Comparison of ENCODE assay signal across 10 cellular contexts in genomic region chr2:218256612-218257350, GRCh38. TPM values are rescaled to one million over a fixed set of nuclear protein-coding genes. Genes with fewer than 3 reads are reported as not detected.
A peak's percentile ranks its signal among the peaks of the same experiment; 100 is the strongest.
DNase-seq lines count a peak whose midpoint lies in the region; ATAC-seq and TF ChIP-seq lines count a peak whose summit lies in the region.
"Had no signal": no experiment of that assay in that cellular context is flagged by ENCODE, and none has a peak within 500 bp of the region (broad histone marks: within the 10 kb centered on the region; RNA-seq: fewer than 3 reads in every experiment).

No MANE protein-coding gene starts in this region.

- peak in 1 of 10 experiments; percentile 17 for DNase-seq in CD4-positive, alpha-beta T cell
- no peak for DNase-seq in activated CD4-positive, alpha-beta memory T cell treated with anti-CD3 and anti-CD28 coated beads for 36 hours
- DNase-seq in naive B cell, result no peak
- DNase-seq in GM19240 (ENCODE audit: insufficient read length, low spot score), result no peak
- no peak for DNase-seq in NCI-H526 treated with DMSO at 0.1 percent for 48 hours (lab: John Stamatoyannopoulos, UW)
- DNase-seq: NCI-H2171 had no signal

- POLR2A ChIA-PET in CD4-positive, alpha-beta T cell (lab: Charles Lee), result interaction anchor here (0.7 to 1.5 kb wide), 4 partner anchors 13 to 47 kb away, joined by 3 to 11 read pairs (median 4); partner anchors contain the start of genes AAMP and PNKD
- POLR2A ChIA-PET in activated CD4-positive, alpha-beta memory T cell treated with anti-CD3 and anti-CD28 coated beads for 36 hours (lab: Charles Lee), result interaction anchor here (0.9 to 1.8 kb wide), 6 partner anchors 8 to 68 kb away, joined by 3 to 11 read pairs (median 3); no protein-coding TSS in a partner anchor

- no peaks in the 10 kb centered on the region for H3K27me3 Mint-ChIP-seq in CD4-positive, alpha-beta T cell
- H3K27me3 Mint-ChIP-seq in activated CD4-positive, alpha-beta memory T cell treated with anti-CD3 and anti-CD28 coated beads for 36 hours, result no peaks in the 10 kb centered on the region
- no peaks in the 10 kb centered on the region for H3K27me3 Mint-ChIP-seq in naive B cell

- CTCF ChIA-PET in CD4-positive, alpha-beta T cell (lab: Charles Lee), result interaction anchor here (0.6 to 1.4 kb wide), 13 partner anchors 9 to 71 kb away, joined by 3 to 8 read pairs (median 4); partner anchors contain the start of genes AAMP and PNKD
- CTCF ChIA-PET in activated CD4-positive, alpha-beta memory T cell treated with anti-CD3 and anti-CD28 coated beads for 36 hours (lab: Charles Lee), result interaction anchor here (0.7 to 4.2 kb wide), 20 partner anchors 9 to 85 kb away, joined by 3 to 28 read pairs (median 5); partner anchors contain the start of genes AAMP, ARPC2 and PNKD

- peaks cover 22% of the 10 kb centered on the region for H3K4me1 Mint-ChIP-seq in CD4-positive, alpha-beta T cell (ENCODE audit: low read depth)
- peaks cover 30% of the 10 kb centered on the region for H3K4me1 Mint-ChIP-seq in activated CD4-positive, alpha-beta memory T cell treated with anti-CD3 and anti-CD28 coated beads for 36 hours (ENCODE audit: low read depth)
- H3K4me1 Mint-ChIP-seq in naive B cell, result peaks cover 30 to 47% (median 43%) of the 10 kb centered on the region in 3 donors

- H3K9me3 Mint-ChIP-seq in CD4-positive, alpha-beta T cell, result no peaks in the 10 kb centered on the region
- H3K9me3 Mint-ChIP-seq in activated CD4-positive, alpha-beta memory T cell treated with anti-CD3 and anti-CD28 coated beads for 36 hours, result no peaks in the 10 kb centered on the region
- H3K9me3 Mint-ChIP-seq in naive B cell, result no peaks in the 10 kb centered on the region
- H3K9me3 Mint-ChIP-seq: nephron had no signal

- ATAC-seq in CD4-positive, alpha-beta T cell (ENCODE audit: poor library complexity), result no peak
- ATAC-seq in GM19035 (IDR thresholded peaks at IDR 0.05; ENCODE audit: unreplicated experiment) (peak; percentile 3), naive B cell (ENCODE audit: low read depth in 2 of 2) (no peak), GM18861 (IDR thresholded peaks at IDR 0.05; ENCODE audit: unreplicated experiment) (no peak), HG03432 (IDR thresholded peaks at IDR 0.05; ENCODE audit: unreplicated experiment) (no peak)

- H3K27me3 ChIP-seq in CD4-positive, alpha-beta T cell (ENCODE audit: control insufficient read depth, insufficient read depth, low read length), result no peaks in the 10 kb centered on the region

- no peak for TF ChIP-seq CTCF in CD4-positive, alpha-beta T cell (IDR thresholded peaks at IDR 0.05)

- H3K4me3 Mint-ChIP-seq in CD4-positive, alpha-beta T cell, result no peak overlapping the region
- H3K4me3 Mint-ChIP-seq in activated CD4-positive, alpha-beta memory T cell treated with anti-CD3 and anti-CD28 coated beads for 36 hours, result no peak overlapping the region
- no peak overlapping the region for H3K4me3 Mint-ChIP-seq in naive B cell
- H3K4me3 Mint-ChIP-seq: nephron had no signal

- intact Hi-C loops in CD4-positive, alpha-beta T cell (cut with DNase I, micrococcal nuclease), result loop anchor here (1.0 to 5.0 kb wide), 4 partner anchors 39 to 89 kb away; partner anchors contain the start of genes ARPC2 (in 1 of the 2) and CXCR1 (in 1 of the 2)
- intact Hi-C loops in activated CD4-positive, alpha-beta memory T cell treated with anti-CD3 and anti-CD28 coated beads for 36 hours (cut with micrococcal nuclease), result loop anchor here (1.0 to 5.0 kb wide), 5 partner anchors 14 to 89 kb away; partner anchors contain the start of genes AAMP, CXCR1 and PNKD

- peak overlapping the region; percentile 91 for H3K27ac Mint-ChIP-seq in CD4-positive, alpha-beta T cell
- H3K27ac Mint-ChIP-seq in activated CD4-positive, alpha-beta memory T cell treated with anti-CD3 and anti-CD28 coated beads for 36 hours, result peak overlapping the region; percentile 84
- peak overlapping the region; percentile 76 to 99 (median 97) for H3K27ac Mint-ChIP-seq in naive B cell

- peak overlapping the region; percentile 56 for H3K27ac ChIP-seq in CD4-positive, alpha-beta T cell (ENCODE audit: low read depth, low read length)

- no peaks in the 10 kb centered on the region for H3K9me3 ChIP-seq in CD4-positive, alpha-beta T cell (ENCODE audit: control insufficient read depth, low read length)

- H3K36me3 Mint-ChIP-seq in CD4-positive, alpha-beta T cell (ENCODE audit: low read depth), result peaks cover 57% of the 10 kb centered on the region
- peaks cover 31% of the 10 kb centered on the region for H3K36me3 Mint-ChIP-seq in activated CD4-positive, alpha-beta memory T cell treated with anti-CD3 and anti-CD28 coated beads for 36 hours
- H3K36me3 Mint-ChIP-seq in naive B cell, result peaks cover 0 to 13% of the 10 kb centered on the region in 2 donors

RNA-seq across cellular contexts. Expression of gene GPBAR1, which starts 4.0 kb away (rescaled TPM):
- total RNA-seq in CD4-positive, alpha-beta T cell, result 1 to 10 TPM; 1.6 to 1.8 TPM
- total RNA-seq in activated CD4-positive, alpha-beta memory T cell treated with anti-CD3 and anti-CD28 coated beads for 36 hours, result under 1 TPM; 0.14 to 0.19 TPM
- 1 to 10 TPM in 1 of 6 donors, under 1 TPM in 4, not detected in 1; 0.18 to 1.8 (median 0.33) TPM for polyA plus RNA-seq in naive B cell (ENCODE audit: low read depth in 6 of 6)

RNA-seq across cellular contexts. Expression of gene AAMP, which starts 13.2 kb away (rescaled TPM):
- total RNA-seq in CD4-positive, alpha-beta T cell, result 10 to 100 TPM; 40.2 to 42.5 TPM
- 10 to 100 TPM; 60.8 to 65.6 TPM for total RNA-seq in activated CD4-positive, alpha-beta memory T cell treated with anti-CD3 and anti-CD28 coated beads for 36 hours
- polyA plus RNA-seq in naive B cell (ENCODE audit: low read depth in 6 of 6), result 100 to 1,000 TPM in 2 of 6 donors, 10 to 100 TPM in 4; 80.7 to 109 (median 96.4) TPM

RNA-seq across cellular contexts. Expression of gene PNKD, which starts 13.5 kb away (rescaled TPM):
- 10 to 100 TPM in 1 of 2 experiments, 1 to 10 TPM in 1; 9.2 to 10.6 TPM for total RNA-seq in CD4-positive, alpha-beta T cell
- 10 to 100 TPM; 18.4 to 19.4 TPM for total RNA-seq in activated CD4-positive, alpha-beta memory T cell treated with anti-CD3 and anti-CD28 coated beads for 36 hours
- polyA plus RNA-seq in naive B cell (ENCODE audit: low read depth in 6 of 6), result 100 to 1,000 TPM in 5 of 6 donors, 10 to 100 TPM in 1; 99.4 to 143 (median 127) TPM

RNA-seq across cellular contexts. Expression of gene TMBIM1, which starts 35.5 kb away (rescaled TPM):
- total RNA-seq in CD4-positive, alpha-beta T cell, result 100 to 1,000 TPM in 1 of 2 experiments, 10 to 100 TPM in 1; 99.2 to 102 TPM
- 10 to 100 TPM; 71.8 to 79.2 TPM for total RNA-seq in activated CD4-positive, alpha-beta memory T cell treated with anti-CD3 and anti-CD28 coated beads for 36 hours
- 100 to 1,000 TPM in 4 of 6 donors, 10 to 100 TPM in 2; 72.6 to 137 (median 108) TPM for polyA plus RNA-seq in naive B cell (ENCODE audit: low read depth in 6 of 6)

RNA-seq across cellular contexts. Expression of gene ARPC2, which starts 39.8 kb away (rescaled TPM):
- 100 to 1,000 TPM; 448 to 452 TPM for total RNA-seq in CD4-positive, alpha-beta T cell
- 100 to 1,000 TPM; 564 to 570 TPM for total RNA-seq in activated CD4-positive, alpha-beta memory T cell treated with anti-CD3 and anti-CD28 coated beads for 36 hours
- polyA plus RNA-seq in naive B cell (ENCODE audit: low read depth in 6 of 6), result 1,000 to 10,000 TPM in 1 of 6 donors, 100 to 1,000 TPM in 5; 672 to 1,268 (median 835) TPM
